In the genomic region with DNA sequence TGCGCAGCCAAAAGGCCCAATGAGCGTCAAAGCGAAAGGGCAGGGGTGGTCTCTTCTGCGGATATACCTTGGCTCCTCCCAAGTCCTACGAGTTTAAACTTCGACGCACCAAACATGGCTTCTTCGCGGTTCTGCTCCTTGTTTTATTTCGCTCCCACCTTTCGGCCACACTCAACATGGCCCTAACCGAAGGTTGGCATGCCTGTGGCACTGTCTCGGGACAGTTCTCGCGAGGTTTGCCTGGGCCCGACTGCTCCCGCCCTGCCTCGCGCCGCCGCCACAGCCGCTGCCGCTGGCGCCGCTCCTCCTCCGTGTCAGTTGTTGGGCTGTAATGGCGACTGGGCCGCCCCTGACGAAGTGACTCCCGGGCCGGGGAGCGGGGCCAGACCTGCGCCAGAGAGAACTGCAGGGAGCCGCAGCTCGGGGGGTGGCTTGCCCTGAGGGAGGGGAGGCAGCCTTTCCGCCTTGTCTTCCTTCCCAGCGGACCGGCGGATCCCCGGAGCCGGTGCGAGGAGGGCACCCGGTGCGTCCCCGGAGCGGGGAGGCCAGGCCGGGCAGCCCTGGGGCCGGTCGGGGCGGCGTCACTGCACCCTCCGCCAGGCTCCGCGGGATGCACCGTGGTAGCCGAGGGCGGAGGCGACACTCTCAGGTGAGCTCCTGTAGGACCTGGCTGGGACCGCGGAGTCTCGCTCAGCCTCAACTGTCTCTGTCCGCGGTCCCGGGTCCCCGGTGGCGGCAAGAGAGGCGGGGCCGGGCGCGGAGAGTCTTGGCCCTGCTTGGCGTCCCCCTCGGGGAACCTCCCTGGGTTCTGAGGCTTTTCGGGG, we compare ENCODE assay signal across 8 cellular contexts. TPM values are rescaled to one million over a fixed set of nuclear protein-coding genes. Genes with fewer than 3 reads are reported as not detected.
DNase-seq lines count a peak whose midpoint lies in the region; ATAC-seq and TF ChIP-seq lines count a peak whose summit lies in the region.

A gene with protein sequence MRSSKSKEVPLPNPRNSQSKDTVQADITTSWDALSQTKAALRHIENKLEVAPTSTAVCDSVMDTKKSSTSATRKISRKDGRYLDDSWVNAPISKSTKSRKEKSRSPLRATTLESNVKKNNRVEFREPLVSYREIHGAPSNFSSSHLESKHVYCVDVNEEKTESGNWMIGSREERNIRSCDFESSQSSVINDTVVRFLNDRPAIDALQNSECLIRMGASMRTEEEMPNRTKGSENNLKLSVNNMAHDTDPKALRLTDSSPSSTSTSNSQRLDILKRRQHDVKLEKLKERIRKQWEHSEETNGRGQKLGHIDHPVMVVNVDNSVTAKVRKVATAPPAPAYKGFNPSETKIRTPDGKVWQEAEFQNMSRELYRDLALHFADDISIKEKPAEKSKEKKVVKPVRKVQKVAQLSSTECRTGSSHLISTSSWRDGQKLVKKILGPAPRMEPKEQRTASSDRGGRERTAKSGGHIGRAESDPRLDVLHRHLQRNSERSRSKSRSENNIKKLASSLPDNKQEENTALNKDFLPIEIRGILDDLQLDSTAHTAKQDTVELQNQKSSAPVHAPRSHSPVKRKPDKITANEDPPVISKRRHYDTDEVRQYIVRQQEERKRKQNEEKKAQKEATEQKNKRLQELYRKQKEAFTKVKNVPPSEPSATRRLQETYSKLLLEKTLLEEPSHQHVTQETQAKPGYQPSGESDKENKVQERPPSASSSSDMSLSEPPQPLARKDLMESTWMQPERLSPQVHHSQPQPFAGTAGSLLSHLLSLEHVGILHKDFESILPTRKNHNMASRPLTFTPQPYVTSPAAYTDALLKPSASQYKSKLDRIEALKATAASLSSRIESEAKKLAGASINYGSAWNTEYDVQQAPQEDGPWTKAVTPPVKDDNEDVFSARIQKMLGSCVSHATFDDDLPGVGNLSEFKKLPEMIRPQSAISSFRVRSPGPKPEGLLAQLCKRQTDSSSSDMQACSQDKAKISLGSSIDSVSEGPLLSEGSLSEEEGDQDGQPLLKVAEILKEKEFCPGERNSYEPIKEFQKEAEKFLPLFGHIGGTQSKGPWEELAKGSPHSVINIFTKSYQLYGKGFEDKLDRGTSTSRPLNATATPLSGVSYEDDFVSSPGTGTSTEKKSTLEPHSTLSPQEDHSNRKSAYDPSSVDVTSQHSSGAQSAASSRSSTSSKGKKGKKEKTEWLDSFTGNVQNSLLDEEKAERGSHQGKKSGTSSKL (N-terminal part only) (plus strand): TSS at position 317 of the 824 bp plus-strand sequence. CDS start 31,372 bp downstream, outside the sequence.

- H3K27me3 ChIP-seq in ACC112 (ENCODE audit: insufficient read depth, low read length) = no peaks in the 10 kb centered on the region
- no peaks in the 10 kb centered on the region for H3K27me3 ChIP-seq in breast epithelium
- no peaks in the 10 kb centered on the region for H3K27me3 ChIP-seq in iPS-18a (ENCODE audit: control insufficient read depth, insufficient read depth, low read length)
- H3K27me3 ChIP-seq in skeletal muscle satellite cell (ENCODE audit: control insufficient read depth, insufficient read depth, low read length) = no peaks in the 10 kb centered on the region

- ATAC-seq in GM18870 (IDR thresholded peaks at IDR 0.05; ENCODE audit: unreplicated experiment) = peak; percentile 92
- ATAC-seq in HG03135 (IDR thresholded peaks at IDR 0.05; ENCODE audit: unreplicated experiment) = peak; percentile 90

- TF ChIP-seq CTCF in VCaP (conservative IDR thresholded peaks at IDR 0.05) (0 out of 2 replicates have a peak, but pooled peaks have one; percentile 3), breast epithelium (IDR thresholded peaks at IDR 0.05) (no peak)

- no peaks in the 10 kb centered on the region for H3K9me3 ChIP-seq in breast epithelium
- no peaks in the 10 kb centered on the region for H3K9me3 ChIP-seq in iPS-18a (ENCODE audit: control insufficient read depth, low read depth, low read length)
- no peaks in the 10 kb centered on the region for H3K9me3 ChIP-seq in skeletal muscle satellite cell (replicated peaks; ENCODE audit: low read length)

- peak within 1 kb of the TSS; percentile 88 for H2AFZ ChIP-seq in ACC112 (ENCODE audit: low read length, unreplicated experiment)

- H3K79me2 ChIP-seq in ACC112 (ENCODE audit: control insufficient read depth, insufficient read depth, low read length, unreplicated experiment) = peaks cover 46% of the 10 kb centered on the region

- TF ChIP-seq POLR2A in breast epithelium (IDR thresholded peaks at IDR 0.05) = peak; percentile 62

- peak within 1 kb of the TSS; percentile 88 for H3K9ac ChIP-seq in iPS-18a (ENCODE audit: low read length)
- peak within 1 kb of the TSS; percentile 95 for H3K9ac ChIP-seq in skeletal muscle satellite cell (ENCODE audit: low read depth, low read length)

- H3K4me3 ChIP-seq in ACC112 (ENCODE audit: low read depth, low read length) (peak within 1 kb of the TSS; percentile 82), breast epithelium (peak within 1 kb of the TSS; percentile 82 to 99 (median 89)), iPS-18a (ENCODE audit: low read length) (peak within 1 kb of the TSS; percentile 79), skeletal muscle satellite cell (ENCODE audit: low read length) (peak within 1 kb of the TSS; percentile 94)

- H3K27ac ChIP-seq in ACC112 (ENCODE audit: low read depth, low read length) = peak within 1 kb of the TSS; percentile 63
- H3K27ac ChIP-seq in VCaP = peak within 1 kb of the TSS; percentile 95
- H3K27ac ChIP-seq in breast epithelium = peak within 1 kb of the TSS; percentile 97
- peak within 1 kb of the TSS; percentile 52 for H3K27ac ChIP-seq in iPS-18a (ENCODE audit: low read length)

- intact Hi-C loops in breast epithelium (cut with DNase I; ENCODE audit: low total_unique reads) = no loop called here

- DNase-seq in NCI-H2196 treated with DMSO at 0.1 percent for 48 hours (lab: John Stamatoyannopoulos, UW; ENCODE audit: unreplicated experiment) (peak; percentile 96), breast epithelium (ENCODE audit: low spot score in 2 of 2) (peak; percentile 96 to 97)

- no peaks in the 10 kb centered on the region for H3K36me3 ChIP-seq in ACC112 (ENCODE audit: insufficient read depth, low read length)
- H3K36me3 ChIP-seq in breast epithelium = no peaks in the 10 kb centered on the region
- H3K36me3 ChIP-seq in iPS-18a (ENCODE audit: control insufficient read depth, low read depth, low read length) = no peaks in the 10 kb centered on the region
- H3K36me3 ChIP-seq in skeletal muscle satellite cell (ENCODE audit: insufficient read depth, low read length) = no peaks in the 10 kb centered on the region

- H3K4me1 ChIP-seq in ACC112 (ENCODE audit: control insufficient read depth, insufficient read depth, low read length, unreplicated experiment) (peaks cover 15% of the 10 kb centered on the region), breast epithelium (no peaks in the 10 kb centered on the region), iPS-18a (ENCODE audit: control insufficient read depth, low read depth, low read length) (peaks cover 11% of the 10 kb centered on the region), skeletal muscle satellite cell (ENCODE audit: control insufficient read depth, insufficient read depth, low read length) (peaks cover 16% of the 10 kb centered on the region)

- peak within 1 kb of the TSS; percentile 90 for H3K4me2 ChIP-seq in skeletal muscle satellite cell (ENCODE audit: low read length)

RNA-seq across cellular contexts. Expression of the gene that starts here (rescaled TPM):
- 100 to 1,000 TPM in 1 of 3 donors, 10 to 100 TPM in 2; 79.0 to 124 (median 95.0) TPM for total RNA-seq in breast epithelium
- 29.5 and 40.3 TPM in 2 replicates for total RNA-seq in skeletal muscle satellite cell (2012; rRNA removed)

Comparison
In these comparisons a context has a peak if more than half of its experiments do, and no peak if none do; other contexts are left out.
1. Peak in every context shown above with its lines: DNase-seq, ATAC-seq, H3K4me3 ChIP-seq and H3K27ac ChIP-seq.